ENCODE assay signal across 1 cellular context in the genomic region with DNA sequence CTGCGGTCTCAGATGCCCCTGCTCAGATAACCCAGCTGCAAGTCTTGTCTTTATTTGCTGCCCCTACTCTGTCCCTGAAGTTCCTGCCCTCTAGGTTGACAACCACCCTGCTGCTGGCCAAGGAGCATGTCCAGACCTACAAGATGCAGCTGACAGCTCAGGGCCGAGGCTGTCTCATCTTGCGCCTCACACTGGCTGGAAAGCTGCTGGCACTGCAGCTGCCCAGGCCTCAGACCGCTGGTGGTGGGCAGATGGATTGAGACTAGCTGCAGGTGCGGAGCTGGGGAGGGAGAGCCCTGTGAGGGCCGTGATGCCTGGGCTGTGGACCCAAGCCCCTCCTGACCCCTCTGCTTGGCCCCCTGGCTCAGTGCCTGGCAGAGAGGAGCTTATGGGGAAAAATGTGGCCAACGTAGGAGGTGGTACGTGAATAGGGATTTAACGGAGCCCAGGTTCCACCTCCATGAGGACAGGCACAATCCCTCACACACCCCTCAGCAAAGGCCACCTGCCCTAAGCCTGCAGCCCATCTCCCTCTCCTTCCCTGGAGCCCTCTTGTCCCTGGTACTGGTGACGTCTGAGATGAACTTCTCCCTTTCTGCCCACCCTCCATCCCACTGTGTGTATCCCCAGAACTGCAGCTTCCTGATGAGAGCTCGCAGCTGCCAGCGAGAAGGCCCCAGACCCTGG.
TF ChIP-seq lines count a peak whose summit lies in the region.

No MANE protein-coding gene starts in this region.

TF ChIP-seq in GM12878, 131 proteins besides CTCF, POLR2A, EP300 and RAD21:
- TF ChIP-seq ZNF24 (IDR thresholded peaks at IDR 0.05) (no peak), POLR2AphosphoS5 (IDR thresholded peaks at IDR 0.05; ENCODE audit: low read length) (0 out of 2 replicates have a peak, but pooled peaks have one; percentile 22)
